12 cellular contexts compared by ENCODE assay signal in the genomic region with DNA sequence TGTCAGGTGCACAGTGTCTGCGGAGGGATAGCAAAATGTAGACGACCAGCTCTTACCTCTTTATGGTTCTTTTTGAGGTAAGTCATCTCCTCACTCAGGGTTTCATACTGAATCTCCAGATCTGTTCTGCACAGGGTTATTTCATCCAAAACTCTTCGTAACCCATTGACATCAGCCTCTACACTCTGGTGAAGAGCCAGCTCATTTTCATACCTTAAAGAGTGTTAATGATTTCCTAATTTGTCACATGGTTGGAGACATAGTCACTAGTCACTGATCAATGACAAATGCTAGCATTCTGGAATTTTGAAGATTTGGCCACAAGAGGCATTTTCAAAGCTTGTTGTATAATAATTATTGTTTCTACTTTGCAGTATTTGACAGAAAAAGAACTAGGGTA. TPM values are rescaled to one million over a fixed set of nuclear protein-coding genes. Genes with fewer than 3 reads are reported as not detected.
"Had no signal": no experiment of that assay in that cellular context is flagged by ENCODE, and none has a peak within 500 bp of the region (broad histone marks: within the 10 kb centered on the region; RNA-seq: fewer than 3 reads in every experiment).

No MANE protein-coding gene starts in this region.

- H3K4me2 ChIP-seq: GM23338 had no signal

- H3K27ac ChIP-seq: GM23248 had no signal

- H3K4me3 ChIP-seq: GM23248, GM23338, HAP-1 had no signal

- DNase-seq: GM23248, GOT3, H7, H9, HCEC 1CT, HFFc6 had no signal

- H3K9me3 ChIP-seq: HAP-1 had no signal

- H2AFZ ChIP-seq: GM23248, GM23338 had no signal

- H3K9ac ChIP-seq: GM23248 had no signal

- H3K36me3 ChIP-seq: HAP-1 had no signal

- ATAC-seq: GM23338, HCT116 had no signal

- H3K4me1 ChIP-seq: HAP-1 had no signal

- FAIRE-seq: H1, H54 had no signal

RNA-seq across cellular contexts. Expression of gene KRT25, which starts 1.3 kb away (rescaled TPM):
- total RNA-seq: GM23248, GM23338, H1, H4, H7, H9, HFFc6 had no signal
- polyA plus RNA-seq: GM23248, GM23338, H1 had no signal

RNA-seq across cellular contexts. Expression of gene KRT26, which starts 18.2 kb away (rescaled TPM):
- total RNA-seq: GM23248, GM23338, H1, H4, H7, H9, HFFc6 had no signal
- polyA plus RNA-seq: GM23248, GM23338, H1 had no signal

RNA-seq across cellular contexts. Expression of gene KRT27, which starts 28.5 kb away (rescaled TPM):
- total RNA-seq: GM23248, GM23338, H1, H4, H7, H9, HFFc6 had no signal
- polyA plus RNA-seq: GM23248, GM23338, H1 had no signal

RNA-seq across cellular contexts. Expression of gene KRT28, which starts 46.0 kb away (rescaled TPM):
- total RNA-seq: GM23248, GM23338, H1, H4, H7, H9, HFFc6 had no signal
- polyA plus RNA-seq: GM23248, GM23338, H1 had no signal

RNA-seq across cellular contexts. Expression of gene KRT24, which starts 50.3 kb away (rescaled TPM):
- total RNA-seq: GM23248, GM23338, H1, H4, H7, H9, HFFc6 had no signal
- polyA plus RNA-seq: GM23248, GM23338, H1 had no signal
